26 cellular contexts compared by ENCODE assay signal in genomic region chr13:72025836-72026235, GRCh38.
"Had no signal": no experiment of that assay in that cellular context is flagged by ENCODE, and none has a peak within 500 bp of the region (broad histone marks: within the 10 kb centered on the region; RNA-seq: fewer than 3 reads in every experiment).

No MANE protein-coding gene starts in this region.

- ATAC-seq: effector memory CD8-positive, alpha-beta T cell; gastroesophageal sphincter; left colon; left ventricle myocardium superior; natural killer cell treated with Interleukin-12 subunit alpha and Interleukin-12 subunit beta and Interleukin-15 and Interleukin-18, amount 100 ng/mL, for 72 hours; pancreas; right lobe of liver; stimulated activated effector memory CD8-positive, alpha-beta T cell treated with anti-CD3 and anti-CD28 coated beads, Interleukin-12 subunit alpha, Interleukin-12 subunit beta, amount 100 ng/mL, for 72 hours; stimulated activated naive CD8-positive, alpha-beta T cell treated with anti-CD3 and anti-CD28 coated beads, Interleukin-15, Interleukin-2, amounts not matched to agents 100 U/mL and 50 U/mL, for 24 hours had no signal

- FAIRE-seq: colon, islet of Langerhans, pancreas had no signal

- H3K36me3 ChIP-seq: esophagus squamous epithelium, gastroesophageal sphincter, neural progenitor cell, pancreas, right lobe of liver, suprapubic skin, thyroid gland, upper lobe of left lung, uterus had no signal

- DNase-seq: effector memory CD8-positive, alpha-beta T cell; esophagus squamous epithelium; foreskin fibroblast; head of caudate nucleus; left colon; left ventricle myocardium superior; mesenchymal stem cell; midbrain; occipital lobe; pancreas; right lobe of liver; stimulated activated CD4-positive, alpha-beta T cell treated with anti-CD3 and anti-CD28 coated beads, Interleukin-4, amount 100 ng/mL, for 1 hour; stimulated activated CD8-positive, alpha-beta memory T cell treated with anti-CD3 and anti-CD28 coated beads, Interleukin-4, amount 100 ng/mL, for 48 hours; stimulated activated naive CD8-positive, alpha-beta T cell treated with anti-CD3 and anti-CD28 coated beads, Interleukin-15, Interleukin-2, amounts not matched to agents 100 U/mL and 50 U/mL, for 24 hours; thyroid gland; upper lobe of left lung; uterus had no signal

- H3K27me3 ChIP-seq: esophagus squamous epithelium, gastroesophageal sphincter, hepatocyte, neural progenitor cell, pancreas, right lobe of liver, suprapubic skin, thyroid gland, upper lobe of left lung, uterus had no signal

- H3K4me3 ChIP-seq: esophagus squamous epithelium, gastroesophageal sphincter, hepatocyte, lung, neural progenitor cell, pancreas, right lobe of liver, suprapubic skin, thyroid gland, upper lobe of left lung, uterus had no signal
